ENCODE assay signal across 8 cellular contexts in the genomic region with DNA sequence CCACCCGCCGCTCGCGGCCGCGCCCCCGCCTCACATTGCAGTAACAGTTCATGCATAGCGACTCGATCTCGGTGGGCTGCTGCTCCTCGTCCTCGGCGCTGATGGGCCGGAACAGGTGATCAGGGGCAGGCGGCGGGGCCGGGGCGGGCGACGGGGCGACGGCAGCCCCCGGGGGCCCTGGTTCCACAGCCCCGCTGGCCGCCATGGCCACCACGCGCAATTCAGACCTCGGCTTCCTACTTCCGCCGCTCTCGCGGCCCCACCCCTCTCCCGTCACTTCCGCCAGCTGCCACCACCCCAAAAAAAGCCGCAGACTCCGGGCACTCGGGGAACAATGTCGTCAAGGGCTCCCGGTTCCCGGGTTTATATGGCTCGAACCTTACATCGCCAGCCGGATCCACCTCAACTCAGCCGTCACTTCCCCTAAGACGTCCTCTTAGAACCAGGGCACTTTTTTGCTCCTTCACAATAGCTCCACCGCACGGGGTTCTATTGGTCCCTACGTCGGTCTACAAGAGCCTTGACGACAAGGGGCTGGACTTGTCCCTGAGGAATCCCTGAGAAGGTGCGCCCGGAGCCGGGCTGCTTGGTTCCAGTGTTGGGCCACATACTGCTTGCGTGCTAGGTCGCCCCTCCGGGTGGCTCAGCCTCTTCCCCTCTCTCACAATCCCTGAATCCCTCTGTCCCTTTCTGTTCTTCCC. TPM values are rescaled to one million over a fixed set of nuclear protein-coding genes. Genes with fewer than 3 reads are reported as not detected.
DNase-seq lines count a peak whose midpoint lies in the region; ATAC-seq and TF ChIP-seq lines count a peak whose summit lies in the region.

ZPR1 (minus strand) TSS at position 238 of the 701 bp plus-strand sequence; CDS start at position 205, 33 bp downstream.

- H3K9me3 ChIP-seq in CD8-positive, alpha-beta memory T cell (ENCODE audit: low read length), result no peaks in the 10 kb centered on the region
- H3K9me3 ChIP-seq in OCI-LY3 (ENCODE audit: insufficient read depth, low read length), result no peaks in the 10 kb centered on the region

- H3K79me2 ChIP-seq in OCI-LY3 (ENCODE audit: low read length), result peaks cover 13% of the 10 kb centered on the region

- H3K36me3 ChIP-seq in CD8-positive, alpha-beta memory T cell (ENCODE audit: insufficient read depth, low read length), result peaks cover 36% of the 10 kb centered on the region
- peaks cover 28% of the 10 kb centered on the region for H3K36me3 ChIP-seq in OCI-LY3 (replicated peaks; ENCODE audit: low read depth, low read length)

- peaks cover 46 to 69% (median 57%) of the 10 kb centered on the region in 3 donors for H3K4me1 Mint-ChIP-seq in CD8-positive, alpha-beta memory T cell

- CTCF ChIA-PET in CD8-positive, alpha-beta memory T cell (lab: Charles Lee), result interaction anchor here (1.4 to 8.4 kb wide), 6 partner anchors 15 to 359 kb away, joined by 4 to 101 read pairs (median 10); partner anchors contain the start of genes APOA1, APOC3, BUD13 and SIK3

- no peaks in the 10 kb centered on the region for H3K27me3 ChIP-seq in CD8-positive, alpha-beta memory T cell (ENCODE audit: insufficient read depth, low read length, poor library complexity, severe bottlenecking)
- no peaks in the 10 kb centered on the region for H3K27me3 ChIP-seq in OCI-LY3 (ENCODE audit: low read depth, low read length)

- H3K9ac ChIP-seq in OCI-LY3 (ENCODE audit: low read length), result peak within 1 kb of the TSS; percentile 77

- peaks cover 6 to 47% (median 29%) of the 10 kb centered on the region in 3 donors for H3K36me3 Mint-ChIP-seq in CD8-positive, alpha-beta memory T cell

- peaks cover 29% of the 10 kb centered on the region for H3K4me1 ChIP-seq in CD8-positive, alpha-beta memory T cell (ENCODE audit: insufficient read depth, low read length)
- peaks cover 14% of the 10 kb centered on the region for H3K4me1 ChIP-seq in OCI-LY3 (ENCODE audit: low read length)

- H4K20me1 ChIP-seq in OCI-LY3 (ENCODE audit: insufficient read depth, low read length), result no peaks in the 10 kb centered on the region

- H3K4me3 ChIP-seq in CD8-positive, alpha-beta memory T cell (ENCODE audit: low read length), result peak within 1 kb of the TSS; percentile 93
- H3K4me3 ChIP-seq in OCI-LY3 (ENCODE audit: low read length), result peak within 1 kb of the TSS; percentile 84

- peak within 1 kb of the TSS; percentile 96 for H3K27ac ChIP-seq in CD8-positive, alpha-beta memory T cell (ENCODE audit: low read depth, low read length)
- no peak within 1 kb of the TSS for H3K27ac ChIP-seq in OCI-LY3 (ENCODE audit: low read length)

- no peaks in the 10 kb centered on the region for H3K9me3 Mint-ChIP-seq in CD8-positive, alpha-beta memory T cell

- peak; percentile 82 to 91 (median 85) for DNase-seq in CD8-positive, alpha-beta memory T cell
- DNase-seq in HPDE6-E6E7 (ENCODE audit: extremely low spot score), result peak; percentile 91
- DNase-seq in activated T-cell treated with anti-CD3 and anti-CD28 coated beads for 1 hour (ENCODE audit: low read depth), result peak; percentile 79
- peak; percentile 85 for DNase-seq in epidermal melanocyte (ENCODE audit: insufficient read length, low spot score)
- DNase-seq in middle frontal gyrus (ENCODE audit: extremely low spot score, low spot score), result peak; percentile 65
- DNase-seq in stimulated activated CD8-positive, alpha-beta memory T cell treated with anti-CD3 and anti-CD28 coated beads, Interleukin-2, amount 100 ng/mL, for 1 hour (ENCODE audit: low read depth in 2 of 2), result peak; percentile 74 to 77

- peak; percentile 95 for ATAC-seq in GM19463 (IDR thresholded peaks at IDR 0.05; ENCODE audit: unreplicated experiment)

- no peak for TF ChIP-seq CTCF in OCI-LY3 (IDR thresholded peaks at IDR 0.05; ENCODE audit: low read depth, low read length)

- no peaks in the 10 kb centered on the region for H3K27me3 Mint-ChIP-seq in CD8-positive, alpha-beta memory T cell

- POLR2A ChIA-PET in CD8-positive, alpha-beta memory T cell (lab: Charles Lee), result interaction anchor here (0.9 to 3.2 kb wide), 8 partner anchors 10 to 356 kb away, joined by 3 to 24 read pairs (median 5); partner anchors contain the start of genes BUD13, PAFAH1B2 and SIK3

- H3K4me2 ChIP-seq in OCI-LY3 (ENCODE audit: low read length), result peak within 1 kb of the TSS; percentile 95

- H3K27ac Mint-ChIP-seq in CD8-positive, alpha-beta memory T cell, result peak within 1 kb of the TSS; percentile 88 to 99 (median 98)

- H3K4me3 Mint-ChIP-seq in CD8-positive, alpha-beta memory T cell, result peak within 1 kb of the TSS; percentile 93 to 100 (median 97)

- H2AFZ ChIP-seq in OCI-LY3 (ENCODE audit: low read depth, low read length), result peak within 1 kb of the TSS; percentile 79

RNA-seq across cellular contexts. Expression of gene ZPR1, which starts in this region (rescaled TPM):
- 100 to 1,000 TPM; 118 to 124 TPM for total RNA-seq in CD8-positive, alpha-beta memory T cell
- polyA plus RNA-seq in CD8-positive, alpha-beta memory T cell, result 47.6 TPM
